8 cellular contexts compared by ENCODE assay signal in the genomic region with DNA sequence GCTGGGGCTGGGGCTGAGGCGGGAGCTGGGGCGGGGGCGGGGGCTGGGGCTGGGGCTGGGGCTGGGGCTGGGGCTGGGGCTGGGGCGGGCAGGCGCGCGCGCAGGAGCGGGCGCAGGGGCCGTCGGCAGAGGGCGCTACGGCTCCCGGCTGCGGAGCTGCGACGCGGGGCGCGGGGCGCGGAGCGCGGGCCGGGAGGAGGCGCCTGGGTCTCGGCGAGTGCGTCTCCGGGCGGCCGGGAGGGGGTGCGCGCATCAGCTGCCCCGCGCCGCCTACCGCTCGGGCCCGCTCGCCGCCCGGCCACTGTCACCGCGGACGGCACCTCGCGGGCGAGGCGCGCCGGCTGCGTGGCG. TPM values are rescaled to one million over a fixed set of nuclear protein-coding genes. Genes with fewer than 3 reads are reported as not detected.
DNase-seq lines count a peak whose midpoint lies in the region; ATAC-seq and TF ChIP-seq lines count a peak whose summit lies in the region.

No MANE protein-coding gene starts in this region.

- no peak overlapping the region for H3K27ac ChIP-seq in SJCRH30
- no peak overlapping the region for H3K27ac ChIP-seq in hepatocyte

- H3K27me3 ChIP-seq in SJCRH30: peaks cover 11% of the 10 kb centered on the region
- H3K27me3 ChIP-seq in hepatocyte: peaks cover 48% of the 10 kb centered on the region

- H2AFZ ChIP-seq in hepatocyte: no peak overlapping the region

- H3K9me2 ChIP-seq in hepatocyte (replicated peaks; ENCODE audit: insufficient read depth): no peaks in the 10 kb centered on the region

- DNase-seq in SJCRH30 (peak; percentile 53 to 63), amygdala (lab: John Stamatoyannopoulos, UW) (peak in 32 of 56 donors; percentile 5 to 67 (median 24)), hepatocyte (ENCODE audit: low spot score) (peak; percentile 86)
- peak in 2 of 3 donors; percentile 31 to 58 for DNase-seq in stimulated activated CD4-positive, alpha-beta T cell treated with anti-CD3 and anti-CD28 coated beads, Interleukin-12 subunit alpha, Interleukin-12 subunit beta, amount 100 ng/mL, for 48 hours (ENCODE audit: low read depth in 2 of 3, low spot score in 1 of 3)
- no peak for DNase-seq in NK-92 treated with Interleukin-12 subunit alpha and Interleukin-12 subunit beta, amount 100 ng/mL, for 24 hours (lab: John Stamatoyannopoulos, UW)

- H4K20me1 ChIP-seq in hepatocyte (ENCODE audit: insufficient read depth, poor library complexity, severe bottlenecking): no peaks in the 10 kb centered on the region

- no peaks in the 10 kb centered on the region for H3K36me3 ChIP-seq in SJCRH30
- H3K36me3 ChIP-seq in hepatocyte (replicated peaks; ENCODE audit: insufficient read depth, low read depth): no peaks in the 10 kb centered on the region

- H3K4me3 ChIP-seq in GM12875 (ENCODE audit: low read depth, low read length) (no peak overlapping the region), SJCRH30 (peak overlapping the region; percentile 46), hepatocyte (no peak overlapping the region)

- no peaks in the 10 kb centered on the region for H3K79me2 ChIP-seq in hepatocyte

- TF ChIP-seq CTCF in GM12875 (IDR thresholded peaks at IDR 0.05; ENCODE audit: borderline replicate concordance, insufficient read depth, low read depth, low read length) (peak; percentile 61), hepatocyte (IDR thresholded peaks at IDR 0.05; ENCODE audit: poor library complexity) (peak; percentile 32)

- no CpG with 5 or more reads among the region's 55 CpGs for WGBS in hepatocyte (ENCODE audit: low lambda C conversion rate, missing lambda C conversion rate)

- H3K9me3 ChIP-seq in SJCRH30 (replicated peaks): peaks cover 3% of the 10 kb centered on the region; the same call in 1 of the 2 replicates
- H3K9me3 ChIP-seq in hepatocyte (ENCODE audit: low read depth): no peaks in the 10 kb centered on the region

- H3K4me2 ChIP-seq in hepatocyte: peak overlapping the region; percentile 100

- ATAC-seq in HG02943 (IDR thresholded peaks at IDR 0.05; ENCODE audit: low read depth, unreplicated experiment) (peak; percentile 58), HG03196 (IDR thresholded peaks at IDR 0.05; ENCODE audit: unreplicated experiment) (no peak)

- no peaks in the 10 kb centered on the region for H3K4me1 ChIP-seq in SJCRH30
- H3K4me1 ChIP-seq in hepatocyte (ENCODE audit: insufficient read depth): peaks cover 13% of the 10 kb centered on the region

RNA-seq across cellular contexts. Expression of a gene that starts 0.4 kb away (rescaled TPM):
- total RNA-seq in SJCRH30 (2014; rRNA removed; shearing (Covaris generic)): 1.7 and 2.4 TPM in 2 replicates
- total RNA-seq in hepatocyte: 3.0 and 4.3 TPM in 2 replicates
- polyA plus RNA-seq in hepatocyte: 4.3 and 4.9 TPM in 2 replicates
